ENCODE assay signal across 22 cellular contexts in genomic region chr17:56987283-56987834, GRCh38.
"Had no signal": no experiment of that assay in that cellular context is flagged by ENCODE, and none has a peak within 500 bp of the region (broad histone marks: within the 10 kb centered on the region; RNA-seq: fewer than 3 reads in every experiment).

No MANE protein-coding gene starts in this region.

- H3K4me1 Mint-ChIP-seq: activated naive CD4-positive, alpha-beta T cell treated with anti-CD3 and anti-CD28 coated beads, Interleukin-2, amount 10 ng/mL, durations not matched to agents 7 days and 5 days had no signal

- H3K4me3 Mint-ChIP-seq: activated naive CD4-positive, alpha-beta T cell treated with anti-CD3 and anti-CD28 coated beads, Interleukin-2, amount 10 ng/mL, durations not matched to agents 7 days and 5 days; activated T-cell treated with anti-CD3 and anti-CD28 coated beads, Interleukin-2, amount 50 U/mL, for 72 hours; mesothelial cell of epicardium; natural killer cell treated with Interleukin-12 subunit alpha and Interleukin-12 subunit beta and Interleukin-15 and Interleukin-18, amount 100 ng/mL, for 72 hours had no signal

- H3K27ac ChIP-seq: coronary artery, epithelial cell of prostate, testis had no signal

- H3K9me3 Mint-ChIP-seq: activated naive CD4-positive, alpha-beta T cell treated with anti-CD3 and anti-CD28 coated beads, Interleukin-2, amount 10 ng/mL, durations not matched to agents 7 days and 5 days; activated T-cell treated with anti-CD3 and anti-CD28 coated beads, Interleukin-2, amount 50 U/mL, for 72 hours; mesothelial cell of epicardium; natural killer cell treated with Interleukin-12 subunit alpha and Interleukin-12 subunit beta and Interleukin-15 and Interleukin-18, amount 100 ng/mL, for 72 hours had no signal

- H3K27ac Mint-ChIP-seq: activated naive CD4-positive, alpha-beta T cell treated with anti-CD3 and anti-CD28 coated beads, Interleukin-2, amount 10 ng/mL, durations not matched to agents 7 days and 5 days; activated T-cell treated with anti-CD3 and anti-CD28 coated beads, Interleukin-2, amount 50 U/mL, for 72 hours; mesothelial cell of epicardium; natural killer cell treated with Interleukin-12 subunit alpha and Interleukin-12 subunit beta and Interleukin-15 and Interleukin-18, amount 100 ng/mL, for 72 hours had no signal

- H3K27me3 Mint-ChIP-seq: activated naive CD4-positive, alpha-beta T cell treated with anti-CD3 and anti-CD28 coated beads, Interleukin-2, amount 10 ng/mL, durations not matched to agents 7 days and 5 days; natural killer cell treated with Interleukin-12 subunit alpha and Interleukin-12 subunit beta and Interleukin-15 and Interleukin-18, amount 100 ng/mL, for 72 hours had no signal

- DNase-seq: activated CD4-positive, alpha-beta T cell treated with anti-CD3 and anti-CD28 coated beads for 4 hours; activated CD4-positive, alpha-beta T cell treated with anti-CD3 and anti-CD28 coated beads, Interleukin-2, amount 50 U/mL, for 48 hours; activated CD4-positive, CD25-positive, alpha-beta regulatory T cell; activated effector memory CD4-positive, alpha-beta T cell treated with anti-CD3 and anti-CD28 coated beads, Interleukin-2, amount 50 U/mL, for 16 hours; activated naive CD4-positive, alpha-beta T cell treated with anti-CD3 and anti-CD28 coated beads, Interleukin-2, amount 10 ng/mL, durations not matched to agents 7 days and 5 days; activated T-cell treated with anti-CD3 and anti-CD28 coated beads, Interleukin-2, amount 50 U/mL, for 72 hours; amygdala; hippocampal formation; left ventricle myocardium superior; mammary epithelial cell; spleen; stimulated activated CD4-positive, alpha-beta T cell treated with anti-CD3 and anti-CD28 coated beads, Interleukin-4, amount 100 ng/mL, for 1 hour; stimulated activated naive CD4-positive, alpha-beta T cell; testis; trophoblast cell had no signal

- H3K27me3 ChIP-seq: spleen, testis had no signal

- H3K9me3 ChIP-seq: spleen, testis had no signal

- FAIRE-seq: bronchial epithelial cell, TTC549 had no signal

- H3K4me1 ChIP-seq: testis had no signal

- ATAC-seq: activated T-cell treated with anti-CD3 and anti-CD28 coated beads, Interleukin-2, amount 50 U/mL, for 72 hours; left ventricle myocardium superior; natural killer cell treated with Interleukin-12 subunit alpha and Interleukin-12 subunit beta and Interleukin-15 and Interleukin-18, amount 100 ng/mL, for 72 hours; SK-N-SH treated with all-trans-retinoic acid at 6 μM for 48 hours had no signal

- H3K4me3 ChIP-seq: coronary artery, spleen, testis had no signal
